In genomic region chr7:28473567-28474266, GRCh38 we compare ENCODE assay signal across 1 cellular context.
TF ChIP-seq lines count a peak whose summit lies in the region.

No MANE protein-coding gene starts in this region.

TF ChIP-seq in IMR-90, 13 proteins besides CTCF, POLR2A, EP300 and RAD21 (continued from another document):
- TF ChIP-seq USF2 (IDR thresholded peaks at IDR 0.05; ENCODE audit: low read depth, low read length): no peak
